Comparison of ENCODE assay signal across 16 cellular contexts in genomic region chr15:97968380-97968779, GRCh38. TPM values are rescaled to one million over a fixed set of nuclear protein-coding genes. Genes with fewer than 3 reads are reported as not detected.
DNase-seq lines count a peak whose midpoint lies in the region; ATAC-seq and TF ChIP-seq lines count a peak whose summit lies in the region.
"Had no signal": no experiment of that assay in that cellular context is flagged by ENCODE, and none has a peak within 500 bp of the region (broad histone marks: within the 10 kb centered on the region; RNA-seq: fewer than 3 reads in every experiment).

No MANE protein-coding gene starts in this region.

- no peak for TF ChIP-seq CTCF in AG04449 (IDR thresholded peaks at IDR 0.05; ENCODE audit: insufficient read depth, low read length, missing control alignments)
- TF ChIP-seq CTCF in cardiac fibroblast (IDR thresholded peaks at IDR 0.05; ENCODE audit: low read depth, low read length), result no peak

- no peak overlapping the region for H3K27ac Mint-ChIP-seq in natural killer cell treated with Interleukin-12 subunit alpha and Interleukin-12 subunit beta and Interleukin-15 and Interleukin-18, amount 100 ng/mL, for 72 hours
- H3K27ac Mint-ChIP-seq: memory B cell; stimulated activated naive CD8-positive, alpha-beta T cell treated with anti-CD3 and anti-CD28 coated beads, Interleukin-15, amount 100 ng/mL, for 72 hours had no signal

- no peak overlapping the region for H3K4me3 ChIP-seq in AG04449 (ENCODE audit: low read depth, low read length)
- H3K4me3 ChIP-seq in cardiac fibroblast (replicated peaks in 1 of 2; ENCODE audit: low read depth in 2 of 2, low read length in 2 of 2), result no peak overlapping the region
- H3K4me3 ChIP-seq: GM12878 had no signal

- H3K27me3 Mint-ChIP-seq in natural killer cell treated with Interleukin-12 subunit alpha and Interleukin-12 subunit beta and Interleukin-15 and Interleukin-18, amount 100 ng/mL, for 72 hours, result no peaks in the 10 kb centered on the region
- H3K27me3 Mint-ChIP-seq: stimulated activated naive CD8-positive, alpha-beta T cell treated with anti-CD3 and anti-CD28 coated beads, Interleukin-15, amount 100 ng/mL, for 72 hours had no signal

- peaks cover 10% of the 10 kb centered on the region for H3K36me3 Mint-ChIP-seq in natural killer cell treated with Interleukin-12 subunit alpha and Interleukin-12 subunit beta and Interleukin-15 and Interleukin-18, amount 100 ng/mL, for 72 hours

- CTCF ChIA-PET in AG04449 (lab: Yijun Ruan, JAX), result interaction anchor here (1.3 kb wide), 1 partner anchor 459 kb away, joined by 3 read pairs; no protein-coding TSS in a partner anchor

- POLR2A ChIA-PET in AG04449 (lab: Yijun Ruan, JAX), result no interaction called here

- no peak overlapping the region for H3K4me3 Mint-ChIP-seq in natural killer cell treated with Interleukin-12 subunit alpha and Interleukin-12 subunit beta and Interleukin-15 and Interleukin-18, amount 100 ng/mL, for 72 hours
- H3K4me3 Mint-ChIP-seq: memory B cell; stimulated activated naive CD8-positive, alpha-beta T cell treated with anti-CD3 and anti-CD28 coated beads, Interleukin-15, amount 100 ng/mL, for 72 hours had no signal

- peaks cover 6 to 9% of the 10 kb centered on the region in 2 donors for H3K4me1 Mint-ChIP-seq in natural killer cell treated with Interleukin-12 subunit alpha and Interleukin-12 subunit beta and Interleukin-15 and Interleukin-18, amount 100 ng/mL, for 72 hours (ENCODE audit: low read depth in 2 of 2)
- H3K4me1 Mint-ChIP-seq: memory B cell; stimulated activated naive CD8-positive, alpha-beta T cell treated with anti-CD3 and anti-CD28 coated beads, Interleukin-15, amount 100 ng/mL, for 72 hours had no signal

- no peaks in the 10 kb centered on the region for H3K9me3 Mint-ChIP-seq in natural killer cell treated with Interleukin-12 subunit alpha and Interleukin-12 subunit beta and Interleukin-15 and Interleukin-18, amount 100 ng/mL, for 72 hours
- H3K9me3 Mint-ChIP-seq: stimulated activated naive CD8-positive, alpha-beta T cell treated with anti-CD3 and anti-CD28 coated beads, Interleukin-15, amount 100 ng/mL, for 72 hours had no signal

- DNase-seq in AG04449 (ENCODE audit: low read depth, low spot score) (peak; percentile 84), HS-5 (ENCODE audit: low read depth) (peak; percentile 66), cardiac fibroblast (ENCODE audit: low read depth in 2 of 2) (peak; percentile 61 to 81), kidney glomerular epithelial cell (lab: John Stamatoyannopoulos, UW) (peak; percentile 8), occipital lobe (lab: John Stamatoyannopoulos, UW) (no peak), mesenteric fat pad (ENCODE audit: low spot score) (no peak), middle frontal gyrus (ENCODE audit: extremely low spot score, low spot score) (no peak)
- no peak for DNase-seq in natural killer cell treated with Interleukin-12 subunit alpha and Interleukin-12 subunit beta and Interleukin-15 and Interleukin-18, amount 100 ng/mL, for 72 hours (ENCODE audit: low spot score)
- DNase-seq: activated gamma-delta T cell treated with Interleukin-2 at 50 U/mL for 16 hours; DMS 273 treated with DMSO at 0.1 percent for 48 hours; NCI-H1092 treated with DMSO at 0.1 percent for 48 hours; small intestine; stimulated activated naive CD8-positive, alpha-beta T cell treated with anti-CD3 and anti-CD28 coated beads, Interleukin-15, amount 100 ng/mL, for 72 hours; WERI-Rb-1 had no signal

- ATAC-seq in natural killer cell treated with Interleukin-12 subunit alpha and Interleukin-12 subunit beta and Interleukin-15 and Interleukin-18, amount 100 ng/mL, for 72 hours, result no peak
- ATAC-seq: GM12878; stimulated activated naive CD8-positive, alpha-beta T cell treated with anti-CD3 and anti-CD28 coated beads, Interleukin-15, amount 100 ng/mL, for 72 hours had no signal

RNA-seq across cellular contexts. Expression of gene ARRDC4, which starts 7.9 kb away (rescaled TPM):
- total RNA-seq in occipital lobe (55.1 TPM), mesenteric fat pad (24.0 TPM)
- 1 to 10 TPM in 1 of 2 donors, under 1 TPM in 1; 0.64 to 1.4 TPM for total RNA-seq in natural killer cell treated with Interleukin-12 subunit alpha and Interleukin-12 subunit beta and Interleukin-15 and Interleukin-18, amount 100 ng/mL, for 72 hours

Comparison
In these comparisons a context has a peak if more than half of its experiments do, and no peak if none do; other contexts are left out.
1. DNase-seq: peak in AG04449 (single experiment), HS-5 (single experiment), cardiac fibroblast (2 of 2) and kidney glomerular epithelial cell (single experiment); none in occipital lobe (single experiment), mesenteric fat pad (single experiment), middle frontal gyrus (single experiment) and natural killer cell treated with Interleukin-12 subunit alpha and Interleukin-12 subunit beta and Interleukin-15 and Interleukin-18, amount 100 ng/mL, for 72 hours (single experiment).
2. RNA of gene ARRDC4, which starts 7.9 kb away (total RNA-seq): 55.1 TPM in occipital lobe (single experiment) and 24.0 TPM in mesenteric fat pad (single experiment); 0.64 to 1.4 TPM in natural killer cell treated with Interleukin-12 subunit alpha and Interleukin-12 subunit beta and Interleukin-15 and Interleukin-18, amount 100 ng/mL, for 72 hours; every median in the first group is over 10 times any median in the second.